ENCODE assay signal across 22 cellular contexts in genomic region chr19:2209408-2209807, GRCh38. TPM values are rescaled to one million over a fixed set of nuclear protein-coding genes. Genes with fewer than 3 reads are reported as not detected.
"Had no signal": no experiment of that assay in that cellular context is flagged by ENCODE, and none has a peak within 500 bp of the region (broad histone marks: within the 10 kb centered on the region; RNA-seq: fewer than 3 reads in every experiment).

No MANE protein-coding gene starts in this region.

- ATAC-seq: activated T-cell treated with anti-CD3 and anti-CD28 coated beads, Interleukin-2, amount 50 U/mL, for 72 hours; foreskin keratinocyte; lower lobe of right lung; stimulated activated naive CD8-positive, alpha-beta T cell treated with anti-CD3 and anti-CD28 coated beads, Interleukin-15, Interleukin-2, amounts not matched to agents 100 U/mL and 50 U/mL, for 24 hours; T-helper 17 cell had no signal

- H3K27me3 ChIP-seq: foreskin keratinocyte, thyroid gland had no signal

- DNase-seq: activated CD4-positive, alpha-beta memory T cell treated with anti-CD3 and anti-CD28 coated beads, Interleukin-2, amount 10 ng/mL, durations not matched to agents 7 days and 5 days; activated CD4-positive, alpha-beta T cell treated with anti-CD3 and anti-CD28 coated beads for 4 hours; activated CD4-positive, CD25-positive, alpha-beta regulatory T cell; activated effector memory CD4-positive, alpha-beta T cell treated with Interleukin-2 at 50 U/mL for 16 hours; activated naive CD4-positive, alpha-beta T cell treated with anti-CD3 and anti-CD28 coated beads for 36 hours; activated naive CD8-positive, alpha-beta T cell treated with anti-CD3 and anti-CD28 coated beads, Interleukin-2, amount 10 ng/mL, durations not matched to agents 7 days and 5 days; activated T-cell treated with anti-CD3 and anti-CD28 coated beads, Interleukin-2, amount 50 U/mL, for 72 hours; amygdala; effector CD4-positive, alpha-beta T cell; foreskin keratinocyte; kidney; lower lobe of right lung; naive B cell; stimulated activated CD4-positive, alpha-beta T cell treated with anti-CD3 and anti-CD28 coated beads, Interleukin-4, amount 100 ng/mL, for 24 hours; stimulated activated naive CD8-positive, alpha-beta T cell treated with anti-CD3 and anti-CD28 coated beads, Interleukin-15, Interleukin-2, amounts not matched to agents 100 U/mL and 50 U/mL, for 24 hours; T-helper 17 cell; thyroid gland had no signal

- H3K9me3 Mint-ChIP-seq: activated CD4-positive, alpha-beta memory T cell treated with anti-CD3 and anti-CD28 coated beads, Interleukin-2, amount 10 ng/mL, durations not matched to agents 7 days and 5 days; activated naive CD4-positive, alpha-beta T cell treated with anti-CD3 and anti-CD28 coated beads for 36 hours; activated naive CD8-positive, alpha-beta T cell treated with anti-CD3 and anti-CD28 coated beads, Interleukin-2, amount 10 ng/mL, durations not matched to agents 7 days and 5 days; activated T-cell treated with anti-CD3 and anti-CD28 coated beads, Interleukin-2, amount 50 U/mL, for 72 hours; naive B cell had no signal

- H3K4me3 ChIP-seq: lower lobe of right lung, thyroid gland had no signal

- H3K9me3 ChIP-seq: lower lobe of right lung, thyroid gland had no signal

- H3K27ac Mint-ChIP-seq: activated CD4-positive, alpha-beta memory T cell treated with anti-CD3 and anti-CD28 coated beads, Interleukin-2, amount 10 ng/mL, durations not matched to agents 7 days and 5 days; activated naive CD4-positive, alpha-beta T cell treated with anti-CD3 and anti-CD28 coated beads for 36 hours; activated naive CD8-positive, alpha-beta T cell treated with anti-CD3 and anti-CD28 coated beads, Interleukin-2, amount 10 ng/mL, durations not matched to agents 7 days and 5 days; activated T-cell treated with anti-CD3 and anti-CD28 coated beads, Interleukin-2, amount 50 U/mL, for 72 hours; progenitor cell of endocrine pancreas; T-helper 17 cell had no signal

- H3K4me3 Mint-ChIP-seq: activated CD4-positive, alpha-beta memory T cell treated with anti-CD3 and anti-CD28 coated beads, Interleukin-2, amount 10 ng/mL, durations not matched to agents 7 days and 5 days; activated naive CD4-positive, alpha-beta T cell treated with anti-CD3 and anti-CD28 coated beads for 36 hours; activated naive CD8-positive, alpha-beta T cell treated with anti-CD3 and anti-CD28 coated beads, Interleukin-2, amount 10 ng/mL, durations not matched to agents 7 days and 5 days; activated T-cell treated with anti-CD3 and anti-CD28 coated beads, Interleukin-2, amount 50 U/mL, for 72 hours; T-helper 17 cell had no signal

- FAIRE-seq: endometrium, kidney had no signal

- H3K27me3 Mint-ChIP-seq: activated CD4-positive, alpha-beta memory T cell treated with anti-CD3 and anti-CD28 coated beads, Interleukin-2, amount 10 ng/mL, durations not matched to agents 7 days and 5 days; activated naive CD8-positive, alpha-beta T cell treated with anti-CD3 and anti-CD28 coated beads, Interleukin-2, amount 10 ng/mL, durations not matched to agents 7 days and 5 days; naive B cell; progenitor cell of endocrine pancreas; T-helper 17 cell had no signal

- H3K27ac ChIP-seq: foreskin keratinocyte, lower lobe of right lung, thyroid gland had no signal

RNA-seq across cellular contexts. Expression of gene JSRP1, which starts 46.8 kb away (rescaled TPM):
- total RNA-seq: cerebellum, foreskin keratinocyte, lower lobe of right lung, mesenteric fat pad, subcutaneous adipose tissue, thyroid gland had no signal
